Comparison of ENCODE assay signal across 1 cellular context in the genomic region with DNA sequence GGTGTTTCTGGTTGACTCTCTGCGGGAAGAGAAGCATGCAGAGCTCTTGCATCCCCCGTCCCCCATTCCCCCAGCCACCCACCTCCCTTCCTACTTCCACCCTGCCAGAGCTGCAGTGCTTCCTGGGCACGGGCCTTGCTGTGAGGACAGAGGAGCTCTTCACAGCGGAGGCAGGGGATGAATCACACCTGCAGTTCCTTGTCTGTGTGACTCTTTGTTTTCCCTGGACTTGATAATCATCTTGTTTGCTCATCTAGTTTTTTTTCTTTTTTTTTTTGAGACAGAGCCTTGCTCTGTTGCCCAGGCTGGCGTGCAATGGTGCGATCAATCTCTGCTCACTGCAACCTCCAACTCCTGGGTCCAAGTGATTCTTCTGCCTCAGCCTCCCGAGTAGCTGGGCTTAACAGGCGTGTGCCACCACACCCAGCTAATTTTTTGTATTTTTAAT.
TF ChIP-seq lines count a peak whose summit lies in the region.

No MANE protein-coding gene starts in this region.

TF ChIP-seq in K562, 482 proteins besides CTCF, POLR2A, EP300 and RAD21 (continued from another document):
- TF ChIP-seq, protein P1, sequence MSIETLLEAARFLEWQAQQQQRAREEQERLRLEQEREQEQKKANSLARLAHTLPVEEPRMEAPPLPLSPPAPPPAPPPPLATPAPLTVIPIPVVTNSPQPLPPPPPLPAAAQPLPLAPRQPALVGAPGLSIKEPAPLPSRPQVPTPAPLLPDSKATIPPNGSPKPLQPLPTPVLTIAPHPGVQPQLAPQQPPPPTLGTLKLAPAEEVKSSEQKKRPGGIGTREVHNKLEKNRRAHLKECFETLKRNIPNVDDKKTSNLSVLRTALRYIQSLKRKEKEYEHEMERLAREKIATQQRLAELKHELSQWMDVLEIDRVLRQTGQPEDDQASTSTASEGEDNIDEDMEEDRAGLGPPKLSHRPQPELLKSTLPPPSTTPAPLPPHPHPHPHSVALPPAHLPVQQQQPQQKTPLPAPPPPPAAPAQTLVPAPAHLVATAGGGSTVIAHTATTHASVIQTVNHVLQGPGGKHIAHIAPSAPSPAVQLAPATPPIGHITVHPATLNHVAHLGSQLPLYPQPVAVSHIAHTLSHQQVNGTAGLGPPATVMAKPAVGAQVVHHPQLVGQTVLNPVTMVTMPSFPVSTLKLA (conservative IDR thresholded peaks at IDR 0.05), result no peak
- TF ChIP-seq RBFOX2 (IDR thresholded peaks at IDR 0.05; ENCODE audit: low read depth, low read length) (no peak), ZNF778 (CRISPR knock-in tag; IDR thresholded peaks at IDR 0.05) (no peak), ELF4 (CRISPR knock-in tag; IDR thresholded peaks at IDR 0.05) (no peak), FOSL1 (tag; conservative IDR thresholded peaks at IDR 0.05) (peak; percentile 50)
TF ChIP-seq in K562: peak in this region for 1.
